ENCODE assay signal across 8 cellular contexts in the genomic region with DNA sequence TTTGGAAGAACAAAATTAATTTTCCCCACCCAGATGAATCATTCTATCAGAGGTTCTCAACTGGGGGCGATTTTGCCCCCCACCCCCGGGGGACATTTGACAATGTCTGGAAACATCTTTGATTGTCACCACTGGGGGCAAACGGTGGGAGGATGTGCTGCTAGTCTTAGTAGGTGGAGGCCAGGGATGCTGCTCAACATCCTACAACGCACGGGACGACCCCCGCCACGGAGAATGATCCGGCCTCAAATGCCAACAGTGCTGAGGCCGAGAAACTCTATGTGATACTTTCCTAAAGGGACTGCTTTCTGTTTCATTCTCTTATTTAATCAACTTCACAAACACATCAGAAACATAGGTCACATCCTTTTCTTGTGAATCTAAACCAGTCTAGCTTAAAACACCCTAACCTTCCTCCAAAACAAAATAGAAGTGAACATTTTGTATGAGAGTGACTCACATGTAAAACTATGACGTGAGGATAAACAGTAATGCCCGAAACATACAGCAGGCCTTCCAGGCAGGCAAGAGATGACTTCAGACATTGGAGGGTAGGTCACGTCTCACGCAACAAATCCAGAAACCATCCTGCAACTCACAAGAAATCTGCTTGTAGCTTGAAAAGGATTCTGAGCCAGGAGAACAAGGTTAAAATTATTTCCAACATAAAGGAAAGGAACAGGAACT. TPM values are rescaled to one million over a fixed set of nuclear protein-coding genes. Genes with fewer than 3 reads are reported as not detected.
DNase-seq lines count a peak whose midpoint lies in the region; ATAC-seq, FAIRE-seq and TF ChIP-seq lines count a peak whose summit lies in the region.

No MANE protein-coding gene starts in this region.

- peak overlapping the region; percentile 62 for H3K4me2 ChIP-seq in MM.1S (ENCODE audit: low read depth, low read length)

- H2AFZ ChIP-seq in ACC112 (ENCODE audit: low read length, unreplicated experiment) (peak overlapping the region; percentile 28), MM.1S (ENCODE audit: low read length) (no peak overlapping the region)

- peaks cover 24% of the 10 kb centered on the region for H3F3A ChIP-seq in MM.1S (ENCODE audit: insufficient read depth, low read length)

- H3K79me2 ChIP-seq in ACC112 (ENCODE audit: control insufficient read depth, insufficient read depth, low read length, unreplicated experiment) (no peaks in the 10 kb centered on the region), MM.1S (ENCODE audit: low read length) (no peaks in the 10 kb centered on the region)

- no peaks in the 10 kb centered on the region for H3K9me2 ChIP-seq in MM.1S (replicated peaks; ENCODE audit: insufficient read depth, low read length)

- H3K36me3 ChIP-seq in ACC112 (ENCODE audit: insufficient read depth, low read length): no peaks in the 10 kb centered on the region
- H3K36me3 ChIP-seq in MM.1S (replicated peaks; ENCODE audit: insufficient read depth, low read length): no peaks in the 10 kb centered on the region
- H3K36me3 ChIP-seq in adrenal gland (replicated peaks in 1 of 2): no peaks in the 10 kb centered on the region

- ATAC-seq in natural killer cell: no peak
- ATAC-seq in HG02970 (IDR thresholded peaks at IDR 0.05; ENCODE audit: low FRiP score, unreplicated experiment): no peak

- H3K4me1 Mint-ChIP-seq in activated naive CD8-positive, alpha-beta T cell (ENCODE audit: low read depth): peaks cover 50% of the 10 kb centered on the region
- H3K4me1 Mint-ChIP-seq in natural killer cell: peaks cover 11 to 16% of the 10 kb centered on the region in 2 donors

- peaks cover 2% of the 10 kb centered on the region for H3K36me3 Mint-ChIP-seq in activated naive CD8-positive, alpha-beta T cell
- H3K36me3 Mint-ChIP-seq in natural killer cell: no peaks in the 10 kb centered on the region

- H3K9ac ChIP-seq in MM.1S (ENCODE audit: low read length): no peak overlapping the region

- H3K4me3 ChIP-seq in ACC112 (ENCODE audit: low read depth, low read length): peak overlapping the region; percentile 24
- H3K4me3 ChIP-seq in MM.1S (ENCODE audit: low read length): 0 out of 2 replicates have a peak overlapping the region, but pooled peaks have one; percentile 3
- no peak overlapping the region for H3K4me3 ChIP-seq in adrenal gland

- intact Hi-C loops in natural killer cell (cut with micrococcal nuclease): loop anchor here (5.0 kb wide), 1 partner anchor 34 kb away; no protein-coding TSS in a partner anchor
- intact Hi-C loops in adrenal gland (cut with DNase I): no loop called here

- H4K20me1 ChIP-seq in MM.1S (ENCODE audit: insufficient read depth, low read length): peaks cover 4% of the 10 kb centered on the region; the same call in 1 of the 2 replicates

- WGBS in adrenal gland, 4 donors: 73 to 85% (median 79%) methylated on average over 14 of the region's 14 CpGs

- TF ChIP-seq POLR2A in adrenal gland (IDR thresholded peaks at IDR 0.05): no peak

- peak overlapping the region; percentile 94 for H3K27ac Mint-ChIP-seq in activated naive CD8-positive, alpha-beta T cell
- H3K27ac Mint-ChIP-seq in natural killer cell: peak overlapping the region; percentile 54 to 61

- H3K27ac ChIP-seq in ACC112 (ENCODE audit: low read depth, low read length) (peak overlapping the region; percentile 67), MM.1S (ENCODE audit: low read length) (no peak overlapping the region), adrenal gland (no peak overlapping the region)

- H3K4me1 ChIP-seq in ACC112 (ENCODE audit: control insufficient read depth, insufficient read depth, low read length, unreplicated experiment) (peaks cover 22% of the 10 kb centered on the region), MM.1S (ENCODE audit: low read length) (peaks cover 15% of the 10 kb centered on the region), adrenal gland (replicated peaks in 1 of 2) (peaks cover 0 to 4% of the 10 kb centered on the region in 2 donors)

- no peak for FAIRE-seq in frontal cortex (lab: Jason Lieb, UNC)

- TF ChIP-seq CTCF in MM.1S (IDR thresholded peaks at IDR 0.05; ENCODE audit: low read length): no peak
- TF ChIP-seq CTCF in natural killer cell (IDR thresholded peaks at IDR 0.05): no peak
- TF ChIP-seq CTCF in adrenal gland (IDR thresholded peaks at IDR 0.05): no peak

- no peaks in the 10 kb centered on the region for H3K9me3 Mint-ChIP-seq in activated naive CD8-positive, alpha-beta T cell (ENCODE audit: low read depth)
- H3K9me3 Mint-ChIP-seq in natural killer cell: no peaks in the 10 kb centered on the region

- H3K4me3 Mint-ChIP-seq in activated naive CD8-positive, alpha-beta T cell: peak overlapping the region; percentile 81
- peak overlapping the region; percentile 2 for H3K4me3 Mint-ChIP-seq in natural killer cell

- no peaks in the 10 kb centered on the region for H3K27me3 Mint-ChIP-seq in activated naive CD8-positive, alpha-beta T cell
- H3K27me3 Mint-ChIP-seq in natural killer cell (ENCODE audit: low read depth in 2 of 2): peaks cover 10 to 30% of the 10 kb centered on the region in 2 donors

- H3K27me3 ChIP-seq in ACC112 (ENCODE audit: insufficient read depth, low read length) (no peaks in the 10 kb centered on the region), MM.1S (replicated peaks; ENCODE audit: insufficient read depth, low read length) (peaks cover 89% of the 10 kb centered on the region), adrenal gland (no peaks in the 10 kb centered on the region)

- DNase-seq in MM.1S: no peak
- DNase-seq in natural killer cell: no peak
- no peak for DNase-seq in NCI-H2227 treated with DMSO at 0.1 percent for 48 hours (lab: John Stamatoyannopoulos, UW)
- DNase-seq in adrenal gland: no peak
- no peak for DNase-seq in frontal cortex (ENCODE audit: low spot score in 2 of 2)

- H3K9me3 ChIP-seq in MM.1S (replicated peaks; ENCODE audit: insufficient read depth, low read length) (no peaks in the 10 kb centered on the region), adrenal gland (replicated peaks in 1 of 3) (no peaks in the 10 kb centered on the region)

RNA-seq across cellular contexts. Expression of gene ETS2, which starts 37.2 kb away (rescaled TPM):
- total RNA-seq in natural killer cell (10 to 100 TPM; 10.6 to 36.9 (median 18.5) TPM), adrenal gland (10 to 100 TPM; 38.5 to 66.8 (median 49.2) TPM), frontal cortex (11.0 TPM)
- polyA plus RNA-seq in adrenal gland: 10 to 100 TPM; 26.2 to 38.8 (median 34.8) TPM

Comparison
In these comparisons a context has a peak if more than half of its experiments do, and no peak if none do; other contexts are left out.
1. H3K4me3 ChIP-seq: peak in ACC112 (single experiment) and MM.1S (single experiment); none in adrenal gland (0 of 4).